ENCODE assay signal across 8 cellular contexts in the genomic region with DNA sequence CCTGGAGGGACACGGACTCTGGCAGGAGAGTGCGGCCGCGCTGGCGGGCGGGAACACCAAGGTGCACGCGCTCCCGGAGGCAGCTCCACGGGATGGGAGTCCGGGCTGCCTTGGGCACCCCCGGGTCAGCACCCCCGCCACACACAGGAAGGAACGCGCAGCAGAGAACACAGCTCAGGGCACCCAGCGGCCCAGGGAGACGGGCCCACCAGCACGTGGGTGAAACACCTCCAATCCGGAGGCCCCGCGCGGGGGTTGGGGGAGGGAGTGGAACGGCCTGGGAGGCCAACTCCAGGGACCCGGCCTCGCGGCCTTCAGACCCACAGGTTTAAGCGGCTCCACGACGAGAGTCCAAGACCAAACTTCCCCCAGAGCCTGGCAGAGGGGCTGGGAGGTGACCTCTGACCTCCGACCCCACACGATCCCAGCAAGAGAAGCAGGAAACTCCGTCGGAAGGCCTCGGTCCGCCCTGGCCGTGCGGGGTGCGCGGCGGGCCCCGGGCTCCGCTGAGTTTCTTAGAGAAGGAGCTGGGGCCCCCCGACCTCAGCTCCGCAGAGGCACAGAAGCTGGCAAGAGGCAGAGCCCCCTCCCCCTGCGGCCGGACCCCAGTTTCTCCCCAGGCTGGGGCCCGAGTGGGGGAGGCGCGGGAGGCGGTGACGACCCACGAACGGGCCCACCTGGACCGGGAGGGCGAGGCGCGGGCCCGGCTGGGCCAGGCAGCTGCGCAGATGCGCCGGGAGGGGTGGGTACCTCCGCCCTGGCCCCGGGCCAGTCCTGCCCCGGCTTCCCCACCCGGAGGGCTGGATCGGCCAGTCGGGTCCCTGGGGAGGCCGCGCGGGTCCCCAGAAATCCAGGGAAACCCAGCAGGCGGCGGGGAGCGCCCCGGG. TPM values are rescaled to one million over a fixed set of nuclear protein-coding genes. Genes with fewer than 3 reads are reported as not detected.
A peak's percentile ranks its signal among the peaks of the same experiment; 100 is the strongest.
DNase-seq lines count a peak whose midpoint lies in the region; ATAC-seq and TF ChIP-seq lines count a peak whose summit lies in the region.

No MANE protein-coding gene starts in this region.

- TF ChIP-seq CTCF in osteocyte (IDR thresholded peaks at IDR 0.05), result no peak

- no peaks in the 10 kb centered on the region for H3K9me3 Mint-ChIP-seq in activated naive CD8-positive, alpha-beta T cell (ENCODE audit: low read depth)
- H3K9me3 Mint-ChIP-seq in osteocyte (ENCODE audit: unreplicated experiment), result no peaks in the 10 kb centered on the region

- no peaks in the 10 kb centered on the region for H3K27me3 Mint-ChIP-seq in activated naive CD8-positive, alpha-beta T cell
- no peaks in the 10 kb centered on the region for H3K27me3 Mint-ChIP-seq in osteocyte (ENCODE audit: unreplicated experiment)

- peaks cover 16% of the 10 kb centered on the region for H3K4me1 Mint-ChIP-seq in activated naive CD8-positive, alpha-beta T cell (ENCODE audit: low read depth)
- H3K4me1 Mint-ChIP-seq in osteocyte (ENCODE audit: unreplicated experiment), result peaks cover 59% of the 10 kb centered on the region

- intact Hi-C loops in Right ventricle myocardium inferior (cut with DNase I), result loop anchor here (5.0 kb wide), 1 partner anchor 42 kb away; no protein-coding TSS in a partner anchor

- ATAC-seq in Right ventricle myocardium inferior (peak; percentile 70), HG03354 (IDR thresholded peaks at IDR 0.05; ENCODE audit: poor library complexity, severe bottlenecking, unreplicated experiment) (no peak), HG03457 (IDR thresholded peaks at IDR 0.05; ENCODE audit: unreplicated experiment) (no peak), GM18502 (IDR thresholded peaks at IDR 0.05; ENCODE audit: poor library complexity, unreplicated experiment) (no peak)

- H3K27ac Mint-ChIP-seq in activated naive CD8-positive, alpha-beta T cell, result peak overlapping the region; percentile 41
- H3K27ac Mint-ChIP-seq in osteocyte (ENCODE audit: unreplicated experiment), result peak overlapping the region; percentile 80

- H3K4me3 Mint-ChIP-seq in activated naive CD8-positive, alpha-beta T cell, result peak overlapping the region; percentile 75
- H3K4me3 Mint-ChIP-seq in osteocyte (ENCODE audit: unreplicated experiment), result peak overlapping the region; percentile 77

- DNase-seq in EL, result peak; percentile 69
- peak; percentile 35 for DNase-seq in RPMI7951 (ENCODE audit: low read depth)
- peak; percentile 91 for DNase-seq in Right ventricle myocardium inferior (ENCODE audit: missing footprints)
- no peak for DNase-seq in osteocyte (ENCODE audit: extremely low spot score, unreplicated experiment)

- H3K36me3 Mint-ChIP-seq in activated naive CD8-positive, alpha-beta T cell, result no peaks in the 10 kb centered on the region
- H3K36me3 Mint-ChIP-seq in osteocyte (ENCODE audit: unreplicated experiment), result no peaks in the 10 kb centered on the region

RNA-seq across cellular contexts. Expression of a gene that starts 0.9 kb away (rescaled TPM):
- 4.1 and 4.5 TPM in 2 replicates for total RNA-seq in RPMI7951 (2014; rRNA removed; shearing (Covaris generic))
- total RNA-seq in Right ventricle myocardium inferior, result 37.0 TPM
- 40.1 and 41.4 TPM in 2 replicates for total RNA-seq in osteocyte

RNA-seq across cellular contexts. Expression of a gene that starts 24.4 kb away (rescaled TPM):
- 12.1 and 15.0 TPM in 2 replicates for total RNA-seq in RPMI7951 (2014; rRNA removed; shearing (Covaris generic))
- total RNA-seq in Right ventricle myocardium inferior, result 18.7 TPM
- total RNA-seq in osteocyte, result 34.0 and 38.2 TPM in 2 replicates
